In the genomic region with DNA sequence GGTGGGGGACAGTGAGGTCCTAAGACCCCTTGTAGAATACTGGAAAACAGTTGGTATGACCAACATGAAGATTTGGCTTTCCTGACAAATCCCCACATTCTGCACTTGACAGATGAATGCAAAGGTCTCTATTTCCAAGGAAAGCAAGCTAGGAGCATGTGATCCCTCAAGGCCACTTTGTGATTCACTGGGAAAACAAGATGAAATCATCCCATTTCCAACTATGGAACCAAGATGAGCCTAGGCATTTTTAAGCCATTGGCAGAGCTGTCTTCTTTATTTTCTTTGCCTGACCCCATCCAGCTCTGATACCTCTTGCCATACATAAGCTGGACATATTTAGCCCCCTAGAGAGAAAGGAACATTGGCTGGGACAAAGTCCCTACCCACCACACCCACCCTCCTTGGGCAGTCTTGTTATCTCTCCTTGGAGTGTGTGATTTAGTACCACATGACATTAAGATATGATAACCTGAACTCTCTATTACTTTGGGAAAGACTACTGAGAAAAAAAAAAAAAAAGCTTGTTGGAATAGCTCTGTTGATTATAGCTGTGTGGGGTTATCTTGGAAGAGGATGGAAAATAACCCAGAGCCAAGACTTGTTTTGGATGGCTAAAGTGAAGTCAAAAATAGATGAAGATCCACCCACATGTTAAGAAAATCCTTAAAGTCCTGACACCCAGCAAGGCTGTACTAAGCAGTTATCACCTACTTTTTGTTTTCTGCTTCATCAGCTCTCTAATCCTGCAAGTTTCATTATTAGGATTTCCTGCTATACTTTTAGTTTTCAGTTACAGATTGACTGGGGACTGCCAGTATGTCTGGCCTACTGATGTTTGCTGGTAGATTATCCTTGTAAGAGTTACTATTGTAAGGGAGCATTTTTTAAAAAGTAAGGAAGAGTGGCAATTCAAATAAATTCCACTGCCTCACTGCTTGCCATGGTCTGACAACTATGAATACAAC, we compare ENCODE assay signal across 12 cellular contexts.
DNase-seq lines count a peak whose midpoint lies in the region; ATAC-seq and TF ChIP-seq lines count a peak whose summit lies in the region.
"Had no signal": no experiment of that assay in that cellular context is flagged by ENCODE, and none has a peak within 500 bp of the region (broad histone marks: within the 10 kb centered on the region; RNA-seq: fewer than 3 reads in every experiment).

No MANE protein-coding gene starts in this region.

- H3K4me3 ChIP-seq in right atrium auricular region = no peak overlapping the region
- H3K4me3 ChIP-seq in gastroesophageal sphincter = no peak overlapping the region

- TF ChIP-seq CTCF in right atrium auricular region (IDR thresholded peaks at IDR 0.05) = no peak
- TF ChIP-seq CTCF in gastroesophageal sphincter (IDR thresholded peaks at IDR 0.05) = no peak

- H3K36me3 ChIP-seq in right atrium auricular region (no peaks in the 10 kb centered on the region), gastroesophageal sphincter (no peaks in the 10 kb centered on the region)

- H3K27ac ChIP-seq in right atrium auricular region (peak overlapping the region; percentile 29 to 35), gastroesophageal sphincter (no peak overlapping the region)

- ATAC-seq in GM18517 (IDR thresholded peaks at IDR 0.05; ENCODE audit: unreplicated experiment) (peak; percentile 77), GM21528 (IDR thresholded peaks at IDR 0.05; ENCODE audit: low FRiP score, unreplicated experiment) (peak; percentile 72), HG03469 (IDR thresholded peaks at IDR 0.05; ENCODE audit: unreplicated experiment) (peak; percentile 86), left lobe of liver (no peak), gastroesophageal sphincter (no peak)

- no peaks in the 10 kb centered on the region for H3K27me3 ChIP-seq in right atrium auricular region
- no peaks in the 10 kb centered on the region for H3K27me3 ChIP-seq in gastroesophageal sphincter

- no peak for TF ChIP-seq EP300 in gastroesophageal sphincter (IDR thresholded peaks at IDR 0.05)

- DNase-seq in right atrium auricular region (ENCODE audit: low spot score) = no peak
- no peak for DNase-seq in left lobe of liver (ENCODE audit: low spot score)
- DNase-seq in RKO (ENCODE audit: low spot score) = no peak
- DNase-seq in NCI-H510A treated with DMSO at 0.1 percent for 48 hours (lab: John Stamatoyannopoulos, UW) = no peak
- DNase-seq: left cardiac atrium; MV-4-11; stimulated activated CD4-positive, alpha-beta T cell treated with anti-CD3 and anti-CD28 coated beads, Interleukin-4, amount 100 ng/mL, for 24 hours; T-helper 9 cell had no signal

- no peaks in the 10 kb centered on the region for H3K9me3 ChIP-seq in right atrium auricular region
- no peaks in the 10 kb centered on the region for H3K9me3 ChIP-seq in gastroesophageal sphincter

- no peak for TF ChIP-seq POLR2A in gastroesophageal sphincter (IDR thresholded peaks at IDR 0.05)

- H3K4me1 ChIP-seq in right atrium auricular region = peaks cover 0 to 19% of the 10 kb centered on the region in 2 donors
- H3K4me1 ChIP-seq in gastroesophageal sphincter = peaks cover 9 to 31% (median 12%) of the 10 kb centered on the region in 3 donors

Comparison
In these comparisons a context has a peak if more than half of its experiments do, and no peak if none do; other contexts are left out.
1. ATAC-seq: peak in GM18517 (single experiment), GM21528 (single experiment) and HG03469 (single experiment); none in left lobe of liver (single experiment) and gastroesophageal sphincter (single experiment).
2. H3K27ac ChIP-seq: peak in right atrium auricular region (2 of 2); none in gastroesophageal sphincter (0 of 4).